30 cellular contexts compared by ENCODE assay signal in genomic region chr11:110774138-110775014, GRCh38.
DNase-seq lines count a peak whose midpoint lies in the region; TF ChIP-seq lines count a peak whose summit lies in the region.
"Had no signal": no experiment of that assay in that cellular context is flagged by ENCODE, and none has a peak within 500 bp of the region (broad histone marks: within the 10 kb centered on the region; RNA-seq: fewer than 3 reads in every experiment).

No MANE protein-coding gene starts in this region.

- H2BK15ac ChIP-seq in neuronal stem cell (ENCODE audit: low read length), result no peak overlapping the region

- no peaks in the 10 kb centered on the region for H3K4me1 ChIP-seq in neuronal stem cell (ENCODE audit: control insufficient read depth in 2 of 2, insufficient read depth in 1 of 2, low read depth in 1 of 2, low read length in 2 of 2)
- peaks cover 0 to 13% (median 4%) of the 10 kb centered on the region in 4 donors for H3K4me1 ChIP-seq in tibial artery
- H3K4me1 ChIP-seq in uterus, result no peaks in the 10 kb centered on the region
- H3K4me1 ChIP-seq: body of pancreas had no signal

- no peak overlapping the region for H3K23ac ChIP-seq in neuronal stem cell (ENCODE audit: low read depth, low read length, poor library complexity)

- no peaks in the 10 kb centered on the region for H3K79me1 ChIP-seq in neuronal stem cell (ENCODE audit: low read depth, low read length)

- CTCF ChIA-PET in activated CD4-positive, alpha-beta memory T cell treated with anti-CD3 and anti-CD28 coated beads for 36 hours (lab: Charles Lee), result no interaction called here

- H3K4me3 ChIP-seq in astrocyte of the spinal cord (ENCODE audit: low read depth, low read length), result no peak overlapping the region
- H3K4me3 ChIP-seq in neuronal stem cell (ENCODE audit: low read length in 2 of 2), result no peak overlapping the region
- no peak overlapping the region for H3K4me3 ChIP-seq in tibial artery
- H3K4me3 ChIP-seq in uterus, result no peak overlapping the region
- no peak overlapping the region for H3K4me3 ChIP-seq in dorsolateral prefrontal cortex
- H3K4me3 ChIP-seq: BLaER1 treated with 17β-estradiol and CSF1 and Interleukin-3, amounts not matched to agents 10 nM and 100 nM; body of pancreas; esophagus squamous epithelium; heart right ventricle; lower lobe of right lung; MG63; transverse colon had no signal

- no peak for TF ChIP-seq POLR2A in uterus (IDR thresholded peaks at IDR 0.05)

- no peak overlapping the region for H3K18ac ChIP-seq in neuronal stem cell (ENCODE audit: low read length)

- H3K9me3 ChIP-seq in neuronal stem cell (replicated peaks in 1 of 2; ENCODE audit: control insufficient read depth in 2 of 2, insufficient read depth in 1 of 2, low read depth in 1 of 2, low read length in 2 of 2) (no peaks in the 10 kb centered on the region), tibial artery (peaks cover 0 to 10% (median 8%) of the 10 kb centered on the region in 3 donors), uterus (no peaks in the 10 kb centered on the region)
- H3K9me3 ChIP-seq: MG63 had no signal

- no peak overlapping the region for H3K4ac ChIP-seq in neuronal stem cell (ENCODE audit: low read length)

- H3K36me3 ChIP-seq in neuronal stem cell (replicated peaks in 1 of 2; ENCODE audit: control insufficient read depth in 2 of 2, insufficient read depth in 2 of 2, low read length in 2 of 2) (no peaks in the 10 kb centered on the region), tibial artery (no peaks in the 10 kb centered on the region), uterus (no peaks in the 10 kb centered on the region)
- H3K36me3 ChIP-seq: BLaER1 treated with 17β-estradiol and CSF1 and Interleukin-3, amounts not matched to agents 10 nM and 100 nM; esophagus squamous epithelium; heart right ventricle; lower lobe of right lung; MG63; transverse colon; WERI-Rb-1 had no signal

- in situ Hi-C loops in astrocyte of the spinal cord (cut with HindIII; ENCODE audit: low sequenced_read_pairs), result no loop called here

- no peak overlapping the region for H2BK120ac ChIP-seq in neuronal stem cell (ENCODE audit: low read depth, low read length)

- H2BK5ac ChIP-seq in neuronal stem cell (ENCODE audit: low read length), result no peak overlapping the region

- WGBS in neuronal stem cell (ENCODE audit: extremely low coverage in 2 of 2, insufficient read length in 2 of 2, insufficient replicate concordance in 1 of 2), 2 donors, result no CpG with 5 or more reads among the region's 3 CpGs

- H3K4me1 Mint-ChIP-seq in activated CD4-positive, alpha-beta memory T cell treated with anti-CD3 and anti-CD28 coated beads for 36 hours (ENCODE audit: low read depth), result peaks cover 3% of the 10 kb centered on the region

- H3K27ac ChIP-seq in neuronal stem cell (replicated peaks; ENCODE audit: low read length), result no peak overlapping the region
- no peak overlapping the region for H3K27ac ChIP-seq in tibial artery
- no peak overlapping the region for H3K27ac ChIP-seq in uterus
- no peak overlapping the region for H3K27ac ChIP-seq in dorsolateral prefrontal cortex
- H3K27ac ChIP-seq: BLaER1 treated with 17β-estradiol and CSF1 and Interleukin-3, amounts not matched to agents 10 nM and 100 nM; body of pancreas; esophagus squamous epithelium; heart right ventricle; lower lobe of right lung; transverse colon; WERI-Rb-1 had no signal

- DNase-seq in ELR (ENCODE audit: low read depth) (peak; percentile 1), astrocyte of the spinal cord (ENCODE audit: low read depth, low spot score) (peak; percentile 40), neuronal stem cell (ENCODE audit: low spot score) (no peak), tibial artery (no peak), uterus (no peak), dorsolateral prefrontal cortex (no peak)
- no peak for DNase-seq in activated CD4-positive, alpha-beta memory T cell treated with anti-CD3 and anti-CD28 coated beads for 36 hours
- DNase-seq: activated CD4-positive, alpha-beta T cell treated with anti-CD3 and anti-CD28 coated beads for 4 hours; activated CD8-positive, alpha-beta memory T cell treated with anti-CD3 and anti-CD28 coated beads for 24 hours; activated effector memory CD4-positive, alpha-beta T cell treated with Interleukin-2 at 50 U/mL for 16 hours; body of pancreas; esophagus squamous epithelium; GDM1; heart right ventricle; lower lobe of right lung; MG63; naive thymus-derived CD8-positive, alpha-beta T cell; NCI-H1417; NCI-H2081 treated with DMSO at 0.1 percent for 48 hours; NCI-H345; nucleus accumbens; SHP77 treated with DMSO at 0.1 percent for 48 hours; stimulated activated CD4-positive, alpha-beta T cell treated with anti-CD3 and anti-CD28 coated beads, Interleukin-4, amount 100 ng/mL, for 24 hours; transverse colon; WERI-Rb-1 had no signal

- no peaks in the 10 kb centered on the region for H3K27me3 Mint-ChIP-seq in activated CD4-positive, alpha-beta memory T cell treated with anti-CD3 and anti-CD28 coated beads for 36 hours
- H3K27me3 Mint-ChIP-seq: activated naive CD8-positive, alpha-beta T cell; progenitor cell of endocrine pancreas had no signal

- intact Hi-C loops in tibial artery (cut with DNase I; ENCODE audit: low total_unique reads) (no loop called here), uterus (cut with DNase I; ENCODE audit: low total_unique reads) (no loop called here), dorsolateral prefrontal cortex (cut with DNase I) (no loop called here)
- intact Hi-C loops in activated CD4-positive, alpha-beta memory T cell treated with anti-CD3 and anti-CD28 coated beads for 36 hours (cut with micrococcal nuclease), result no loop called here

- peaks cover 7% of the 10 kb centered on the region for H3K9me3 Mint-ChIP-seq in activated CD4-positive, alpha-beta memory T cell treated with anti-CD3 and anti-CD28 coated beads for 36 hours

- H2AK5ac ChIP-seq in neuronal stem cell (ENCODE audit: low read depth, low read length), result no peak overlapping the region

- TF ChIP-seq CTCF in LNCAP (IDR thresholded peaks at IDR 0.05) (peak; percentile 35; the same call in 1 of the 2 replicates), astrocyte of the spinal cord (IDR thresholded peaks at IDR 0.05; ENCODE audit: low read depth, low read length) (no peak), tibial artery (IDR thresholded peaks at IDR 0.05) (no peak), uterus (IDR thresholded peaks at IDR 0.05) (no peak), dorsolateral prefrontal cortex (IDR thresholded peaks at IDR 0.05 in 54 of 56, conservative IDR thresholded peaks at IDR 0.05 in 2 of 56; ENCODE audit: low read depth in 1 of 56, partially characterized antibody in 56 of 56) (no peak)

- H4K8ac ChIP-seq in neuronal stem cell (ENCODE audit: low read depth, low read length), result no peak overlapping the region

- no peak overlapping the region for H2AFZ ChIP-seq in neuronal stem cell (ENCODE audit: low read length)

- H3K9ac ChIP-seq in neuronal stem cell (ENCODE audit: low read depth, low read length, poor library complexity), result no peak overlapping the region
- H3K9ac ChIP-seq: BLaER1 treated with 17β-estradiol and CSF1 and Interleukin-3, amounts not matched to agents 10 nM and 100 nM had no signal

- no peak overlapping the region for H3K4me2 ChIP-seq in neuronal stem cell (ENCODE audit: insufficient read depth, low read length, poor library complexity, severe bottlenecking)

- H3K27ac Mint-ChIP-seq in activated CD4-positive, alpha-beta memory T cell treated with anti-CD3 and anti-CD28 coated beads for 36 hours, result no peak overlapping the region
- H3K27ac Mint-ChIP-seq: activated naive CD8-positive, alpha-beta T cell; naive thymus-derived CD8-positive, alpha-beta T cell; progenitor cell of endocrine pancreas; T-helper 2 cell treated with Interferon-gamma antibody and Interleukin-4, amounts not matched to agents 5 μg/mL and 100 μg/mL, for 36 hours had no signal

- H2BK12ac ChIP-seq in neuronal stem cell (ENCODE audit: low read length), result no peak overlapping the region

- H3K14ac ChIP-seq in neuronal stem cell (ENCODE audit: low read length), result no peak overlapping the region

- H3K27me3 ChIP-seq in neuronal stem cell (ENCODE audit: control insufficient read depth in 3 of 3, insufficient read depth in 3 of 3, low read depth in 1 of 3, low read length in 3 of 3) (no peaks in the 10 kb centered on the region), tibial artery (no peaks in the 10 kb centered on the region), uterus (no peaks in the 10 kb centered on the region), dorsolateral prefrontal cortex (peaks cover 0 to under 1% (median 0%) of the 10 kb centered on the region in 45 donors)
- H3K27me3 ChIP-seq: BLaER1 treated with 17β-estradiol and CSF1 and Interleukin-3, amounts not matched to agents 10 nM and 100 nM; body of pancreas; esophagus squamous epithelium; heart right ventricle; MG63; transverse colon had no signal

- H4K91ac ChIP-seq in neuronal stem cell (ENCODE audit: low read depth, low read length, poor library complexity), result peak overlapping the region; percentile 26

- no peaks in the 10 kb centered on the region for H3K36me3 Mint-ChIP-seq in activated CD4-positive, alpha-beta memory T cell treated with anti-CD3 and anti-CD28 coated beads for 36 hours
- H3K36me3 Mint-ChIP-seq: activated naive CD8-positive, alpha-beta T cell had no signal

- POLR2A ChIA-PET in activated CD4-positive, alpha-beta memory T cell treated with anti-CD3 and anti-CD28 coated beads for 36 hours (lab: Charles Lee), result no interaction called here

- no peak overlapping the region for H3K4me3 Mint-ChIP-seq in activated CD4-positive, alpha-beta memory T cell treated with anti-CD3 and anti-CD28 coated beads for 36 hours
- H3K4me3 Mint-ChIP-seq: activated naive CD8-positive, alpha-beta T cell; naive thymus-derived CD8-positive, alpha-beta T cell; T-helper 2 cell treated with Interferon-gamma antibody and Interleukin-4, amounts not matched to agents 5 μg/mL and 100 μg/mL, for 36 hours had no signal

Comparison
In these comparisons a context has a peak if more than half of its experiments do, and no peak if none do; other contexts are left out.
1. DNase-seq: peak in ELR (single experiment) and astrocyte of the spinal cord (single experiment); none in neuronal stem cell (single experiment), tibial artery (0 of 2), uterus (0 of 2), activated CD4-positive, alpha-beta memory T cell treated with anti-CD3 and anti-CD28 coated beads for 36 hours (single experiment) and dorsolateral prefrontal cortex (0 of 10).